Comparison of ENCODE assay signal across 9 cellular contexts in the genomic region with DNA sequence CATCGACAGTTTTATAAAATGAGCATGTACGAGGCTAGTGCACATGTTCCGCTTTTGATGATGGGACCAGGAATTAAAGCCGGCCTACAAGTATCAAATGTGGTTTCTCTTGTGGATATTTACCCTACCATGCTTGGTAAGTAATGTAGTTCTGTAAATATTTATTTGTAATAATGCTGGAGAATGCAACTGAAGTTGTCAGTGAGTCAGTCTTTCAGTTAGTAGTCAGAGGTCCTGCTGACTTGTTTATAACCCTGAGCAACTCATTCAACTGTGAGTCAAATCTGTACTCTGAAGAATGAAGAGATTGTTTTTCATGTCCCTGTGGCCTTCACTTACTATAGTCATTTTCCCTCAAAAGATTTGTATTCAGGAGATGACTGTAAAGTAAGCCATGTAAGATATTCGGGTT. TPM values are rescaled to one million over a fixed set of nuclear protein-coding genes. Genes with fewer than 3 reads are reported as not detected.
DNase-seq lines count a peak whose midpoint lies in the region; ATAC-seq, FAIRE-seq and TF ChIP-seq lines count a peak whose summit lies in the region.
"Had no signal": no experiment of that assay in that cellular context is flagged by ENCODE, and none has a peak within 500 bp of the region (broad histone marks: within the 10 kb centered on the region; RNA-seq: fewer than 3 reads in every experiment).

No MANE protein-coding gene starts in this region.

- H3K36me3 ChIP-seq in stomach, result peaks cover 0 to 6% (median 0%) of the 10 kb centered on the region in 4 donors
- no peaks in the 10 kb centered on the region for H3K36me3 ChIP-seq in kidney (ENCODE audit: control insufficient read depth in 1 of 2, insufficient read depth in 2 of 2, low read length in 2 of 2)
- no peaks in the 10 kb centered on the region for H3K36me3 ChIP-seq in suprapubic skin

- DNase-seq in AG08395 (ENCODE audit: low spot score) (peak; percentile 64), brain pericyte (ENCODE audit: low read depth, low spot score) (peak; percentile 8), stomach (no peak), kidney (no peak), iPS-NIHi7 (ENCODE audit: extremely low spot score) (no peak), suprapubic skin (ENCODE audit: low spot score in 2 of 2) (no peak)
- DNase-seq: NCI-H446 treated with DMSO at 0.1 percent for 48 hours had no signal

- FAIRE-seq in kidney (lab: Jason Lieb, UNC), result no peak

- H3K9me3 ChIP-seq in stomach (no peaks in the 10 kb centered on the region), kidney (ENCODE audit: control insufficient read depth in 1 of 2, low read length in 2 of 2) (no peaks in the 10 kb centered on the region), suprapubic skin (no peaks in the 10 kb centered on the region)

- H3K27me3 ChIP-seq in stomach, result no peaks in the 10 kb centered on the region
- no peaks in the 10 kb centered on the region for H3K27me3 ChIP-seq in suprapubic skin

- no peak for TF ChIP-seq CTCF in stomach (IDR thresholded peaks at IDR 0.05)
- no peak for TF ChIP-seq CTCF in kidney (IDR thresholded peaks at IDR 0.05; ENCODE audit: borderline replicate concordance, extremely low read depth, insufficient read depth)
- no peak for TF ChIP-seq CTCF in suprapubic skin (IDR thresholded peaks at IDR 0.05)

- TF ChIP-seq POLR2A in stomach (IDR thresholded peaks at IDR 0.05) (no peak), suprapubic skin (IDR thresholded peaks at IDR 0.05) (no peak)

- no peak overlapping the region for H3K9ac ChIP-seq in kidney (ENCODE audit: low read length in 2 of 2)

- WGBS in stomach, 5 donors, result 81 to 85% (median 83%) methylated on average over 5 of the region's 5 CpGs
- 87% methylated on average over 5 of the region's 5 CpGs for WGBS in suprapubic skin

- intact Hi-C loops in stomach (cut with DNase I; ENCODE audit: low total_unique reads) (no loop called here), kidney (cut with DNase I) (no loop called here)

- H3K4me1 ChIP-seq in stomach (no peaks in the 10 kb centered on the region), kidney (ENCODE audit: control insufficient read depth in 1 of 2, insufficient read depth in 1 of 2, low read depth in 1 of 2, low read length in 2 of 2) (no peaks in the 10 kb centered on the region), suprapubic skin (no peaks in the 10 kb centered on the region)

- ATAC-seq in GM19025 (IDR thresholded peaks at IDR 0.05; ENCODE audit: low read depth, unreplicated experiment), result peak; percentile 77
- peak; percentile 66 for ATAC-seq in HG03175 (IDR thresholded peaks at IDR 0.05; ENCODE audit: unreplicated experiment)

- H3K4me3 ChIP-seq in stomach (no peak overlapping the region), kidney (ENCODE audit: low read length in 2 of 2) (no peak overlapping the region), suprapubic skin (no peak overlapping the region)

- TF ChIP-seq EP300 in stomach (IDR thresholded peaks at IDR 0.05) (no peak), suprapubic skin (IDR thresholded peaks at IDR 0.05) (no peak)

- H3K27ac ChIP-seq in stomach (no peak overlapping the region), kidney (ENCODE audit: low read depth in 2 of 2, low read length in 2 of 2) (no peak overlapping the region), suprapubic skin (no peak overlapping the region)

RNA-seq across cellular contexts. Expression of a gene that starts 28.4 kb away (rescaled TPM):
- total RNA-seq in stomach (under 1 TPM in 2 of 5 donors, not detected in 3; 0.18 to 0.89 TPM), kidney (0.16 TPM), suprapubic skin (under 1 TPM in 3 of 4 donors, not detected in 1; 0.48 to 0.60 (median 0.57) TPM)
- polyA plus RNA-seq in stomach (1 to 10 TPM in 1 of 3 donors, under 1 TPM in 2; 0.44 to 1.0 (median 0.76) TPM), kidney (ENCODE audit: insufficient read depth, low read depth, low replicate concordance) (0.19 TPM)

RNA-seq across cellular contexts. Expression of a gene that starts 36.6 kb away (rescaled TPM):
- total RNA-seq in stomach, result 10 to 100 TPM in 2 of 5 donors, 1 to 10 TPM in 2, not detected in 1; 4.3 to 68.3 (median 8.0) TPM
- polyA plus RNA-seq in stomach, result 1 to 10 TPM; 2.9 to 6.1 (median 3.8) TPM
- 5.9 TPM for total RNA-seq in kidney
- 4.5 TPM for polyA plus RNA-seq in kidney (ENCODE audit: insufficient read depth, low read depth, low replicate concordance)
- total RNA-seq in suprapubic skin, result 10 to 100 TPM in 1 of 4 donors, 1 to 10 TPM in 3; 5.4 to 10.6 (median 8.1) TPM

RNA-seq across cellular contexts. Expression of a gene that starts 36.7 kb away (rescaled TPM):
- total RNA-seq in stomach (100 to 1,000 TPM in 3 of 5 donors, 10 to 100 TPM in 2; 25.2 to 181 (median 110) TPM), kidney (72.9 TPM), suprapubic skin (100 to 1,000 TPM in 1 of 4 donors, 10 to 100 TPM in 3; 81.7 to 270 (median 91.8) TPM)
- polyA plus RNA-seq in stomach (10 to 100 TPM; 12.5 to 14.3 (median 13.7) TPM), kidney (ENCODE audit: insufficient read depth, low read depth, low replicate concordance) (13.3 TPM)

RNA-seq across cellular contexts. Expression of a gene that starts 55.1 kb away (rescaled TPM):
- total RNA-seq in stomach, result 1 to 10 TPM in 1 of 5 donors, not detected in 4; 2.0 TPM
- 1 to 10 TPM; 1.7 to 3.2 (median 2.0) TPM for polyA plus RNA-seq in stomach
- 2.6 TPM for total RNA-seq in kidney
- polyA plus RNA-seq in kidney (ENCODE audit: insufficient read depth, low read depth, low replicate concordance), result 4.0 TPM
- total RNA-seq in suprapubic skin, result 1 to 10 TPM; 3.5 to 7.6 (median 4.6) TPM

Comparison
In these comparisons a context has a peak if more than half of its experiments do, and no peak if none do; other contexts are left out.
1. DNase-seq: peak in AG08395 (single experiment) and brain pericyte (single experiment); none in stomach (single experiment), kidney (single experiment), iPS-NIHi7 (single experiment) and suprapubic skin (0 of 2).